In the genomic region with DNA sequence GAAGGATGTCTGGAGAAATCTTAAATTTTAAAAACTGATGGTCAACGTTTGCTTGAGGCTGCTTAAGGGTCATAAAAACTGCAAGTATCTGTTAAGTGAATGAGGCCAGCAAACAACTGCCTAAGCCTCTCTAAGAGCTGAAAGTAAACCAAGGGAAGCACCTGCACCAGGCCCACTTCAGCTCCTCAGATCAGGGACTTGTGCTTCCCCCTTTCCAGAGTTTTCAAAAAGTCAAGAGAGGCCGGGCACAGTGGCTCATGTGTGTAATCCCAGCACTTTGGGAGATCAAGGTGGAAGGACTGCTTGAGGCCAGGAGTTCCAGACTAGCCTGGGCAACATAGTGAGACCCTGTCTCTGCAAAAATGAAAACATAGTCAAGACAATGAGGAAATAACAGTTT, we compare ENCODE assay signal across 16 cellular contexts. TPM values are rescaled to one million over a fixed set of nuclear protein-coding genes. Genes with fewer than 3 reads are reported as not detected.
DNase-seq lines count a peak whose midpoint lies in the region; ATAC-seq, FAIRE-seq and TF ChIP-seq lines count a peak whose summit lies in the region.
"Had no signal": no experiment of that assay in that cellular context is flagged by ENCODE, and none has a peak within 500 bp of the region (broad histone marks: within the 10 kb centered on the region; RNA-seq: fewer than 3 reads in every experiment).

No MANE protein-coding gene starts in this region.

- no peak overlapping the region for H3K9ac ChIP-seq in HepG2 (ENCODE audit: insufficient read depth, low read depth, low read length)

- intact Hi-C loops in HepG2 (cut with micrococcal nuclease; ENCODE audit: unreplicated experiment): no loop called here

- DNase-seq in T-helper 1 cell: no peak
- peak; percentile 57 to 77 for DNase-seq in NCI-H524 (lab: John Stamatoyannopoulos, UW)
- DNase-seq in activated naive CD8-positive, alpha-beta T cell treated with anti-CD3 and anti-CD28 coated beads, Interleukin-2, amount 50 U/mL, for 24 hours: no peak
- DNase-seq in natural killer cell treated with Interleukin-12 subunit alpha and Interleukin-12 subunit beta and Interleukin-15 and Interleukin-18, amount 100 ng/mL, for 72 hours (ENCODE audit: low spot score): no peak
- no peak for DNase-seq in HepG2 (ENCODE audit: low spot score)
- DNase-seq: aorta, H7, NCI-H2107 had no signal

- TF ChIP-seq CTCF in HepG2 (CRISPR knock-in tag; IDR thresholded peaks at IDR 0.05): no peak

- POLR2A ChIA-PET in HepG2 (lab: Yijun Ruan, JAX): no interaction called here

- no peaks in the 10 kb centered on the region for H3K27me3 Mint-ChIP-seq in T-helper 1 cell treated with Interleukin-12 subunit alpha and Interleukin-12 subunit beta and Interleukin-4 antibody, amounts not matched to agents 30 μg/mL and 1 μg/mL, for 36 hours (ENCODE audit: low read depth)
- no peaks in the 10 kb centered on the region for H3K27me3 Mint-ChIP-seq in activated naive CD8-positive, alpha-beta T cell treated with anti-CD3 and anti-CD28 coated beads, Interleukin-2, amount 50 U/mL, for 24 hours
- H3K27me3 Mint-ChIP-seq in natural killer cell treated with Interleukin-12 subunit alpha and Interleukin-12 subunit beta and Interleukin-15 and Interleukin-18, amount 100 ng/mL, for 72 hours: no peaks in the 10 kb centered on the region

- H3K27ac ChIP-seq in HepG2 (ENCODE audit: extremely low read length, insufficient read depth, low read length): no peak overlapping the region
- H3K27ac ChIP-seq: 22Rv1 had no signal

- H3K36me3 Mint-ChIP-seq in T-helper 1 cell treated with Interleukin-12 subunit alpha and Interleukin-12 subunit beta and Interleukin-4 antibody, amounts not matched to agents 30 μg/mL and 1 μg/mL, for 36 hours (ENCODE audit: low read depth): peaks cover 25% of the 10 kb centered on the region
- peaks cover 14% of the 10 kb centered on the region for H3K36me3 Mint-ChIP-seq in activated naive CD8-positive, alpha-beta T cell treated with anti-CD3 and anti-CD28 coated beads, Interleukin-2, amount 50 U/mL, for 24 hours (ENCODE audit: low read depth)
- H3K36me3 Mint-ChIP-seq in natural killer cell treated with Interleukin-12 subunit alpha and Interleukin-12 subunit beta and Interleukin-15 and Interleukin-18, amount 100 ng/mL, for 72 hours: peaks cover 5% of the 10 kb centered on the region

- no peak overlapping the region for H3K4me3 ChIP-seq in HepG2 (replicated peaks in 1 of 3; ENCODE audit: insufficient read depth in 1 of 3, low read depth in 2 of 3, low read length in 3 of 3)
- H3K4me3 ChIP-seq: transverse colon had no signal

- no peak overlapping the region for H3K4me2 ChIP-seq in HepG2 (ENCODE audit: low read depth, low read length)

- BruUV-seq in HepG2 (replicated peaks; lab: Mats Ljungman, UMichigan): no TSS peak

- no peak overlapping the region for H2AFZ ChIP-seq in HepG2 (ENCODE audit: low read length)

- FAIRE-seq in HepG2 (lab: Jason Lieb, UNC): no peak
- FAIRE-seq: colon, RCC 7860 had no signal

- H3K4me3 Mint-ChIP-seq in T-helper 1 cell treated with Interleukin-12 subunit alpha and Interleukin-12 subunit beta and Interleukin-4 antibody, amounts not matched to agents 30 μg/mL and 1 μg/mL, for 36 hours: peak overlapping the region; percentile 43
- H3K4me3 Mint-ChIP-seq in activated naive CD8-positive, alpha-beta T cell treated with anti-CD3 and anti-CD28 coated beads, Interleukin-2, amount 50 U/mL, for 24 hours: no peak overlapping the region
- peak overlapping the region; percentile 50 for H3K4me3 Mint-ChIP-seq in natural killer cell treated with Interleukin-12 subunit alpha and Interleukin-12 subunit beta and Interleukin-15 and Interleukin-18, amount 100 ng/mL, for 72 hours

- peaks cover 2 to 17% of the 10 kb centered on the region in 2 experiments; a peak in 4 of 5 replicates for H3K36me3 ChIP-seq in HepG2 (replicated peaks in 1 of 2; ENCODE audit: control insufficient read depth in 1 of 2, insufficient read depth in 2 of 2, low read length in 2 of 2)

- H3K27ac Mint-ChIP-seq in T-helper 1 cell treated with Interleukin-12 subunit alpha and Interleukin-12 subunit beta and Interleukin-4 antibody, amounts not matched to agents 30 μg/mL and 1 μg/mL, for 36 hours: peak overlapping the region; percentile 89
- peak overlapping the region; percentile 70 for H3K27ac Mint-ChIP-seq in activated naive CD8-positive, alpha-beta T cell treated with anti-CD3 and anti-CD28 coated beads, Interleukin-2, amount 50 U/mL, for 24 hours
- H3K27ac Mint-ChIP-seq in natural killer cell treated with Interleukin-12 subunit alpha and Interleukin-12 subunit beta and Interleukin-15 and Interleukin-18, amount 100 ng/mL, for 72 hours: peak overlapping the region; percentile 81 to 89

- no peaks in the 10 kb centered on the region for H3K79me2 ChIP-seq in HepG2 (ENCODE audit: insufficient read depth, low read length)

- CTCF ChIA-PET in HepG2 (lab: Yijun Ruan, JAX; ENCODE audit: low intra/inter-chr PET ratio, low total read pairs): no interaction called here

- H3K9me3 ChIP-seq in HepG2 (ENCODE audit: low read length): no peaks in the 10 kb centered on the region
- H3K9me3 ChIP-seq: transverse colon had no signal

- no peaks in the 10 kb centered on the region for H3K27me3 ChIP-seq in HepG2 (ENCODE audit: control insufficient read depth in 1 of 2, insufficient read depth in 2 of 2, low read length in 2 of 2)
- H3K27me3 ChIP-seq: transverse colon had no signal

- ATAC-seq in activated naive CD8-positive, alpha-beta T cell treated with anti-CD3 and anti-CD28 coated beads, Interleukin-2, amount 50 U/mL, for 24 hours: no peak
- ATAC-seq in natural killer cell treated with Interleukin-12 subunit alpha and Interleukin-12 subunit beta and Interleukin-15 and Interleukin-18, amount 100 ng/mL, for 72 hours: no peak
- ATAC-seq in HepG2 (no peak), GM18498 (IDR thresholded peaks at IDR 0.05; ENCODE audit: unreplicated experiment) (no peak), GM18870 (IDR thresholded peaks at IDR 0.05; ENCODE audit: unreplicated experiment) (no peak)
- ATAC-seq: right cardiac atrium had no signal

- 56% methylated on average over 2 of the region's 2 CpGs for WGBS in HepG2 (ENCODE audit: low lambda C conversion rate)

- peaks cover 21% of the 10 kb centered on the region for H3K4me1 ChIP-seq in HepG2 (ENCODE audit: insufficient read depth, low read length)

- TF ChIP-seq RAD21 in HepG2 (CRISPR knock-in tag; IDR thresholded peaks at IDR 0.05): no peak

- TF ChIP-seq EP300 in HepG2 (IDR thresholded peaks at IDR 0.05; ENCODE audit: low read depth in 2 of 2, low read length in 2 of 2) (no peak), HepG2 (CRISPR knock-in tag; IDR thresholded peaks at IDR 0.05; ENCODE audit: borderline replicate concordance) (no peak)

- no peaks in the 10 kb centered on the region for H4K20me1 ChIP-seq in HepG2 (ENCODE audit: insufficient read depth, low read length)

- H3K4me1 Mint-ChIP-seq in T-helper 1 cell treated with Interleukin-12 subunit alpha and Interleukin-12 subunit beta and Interleukin-4 antibody, amounts not matched to agents 30 μg/mL and 1 μg/mL, for 36 hours (ENCODE audit: low read depth): peaks cover 46% of the 10 kb centered on the region
- peaks cover 52% of the 10 kb centered on the region for H3K4me1 Mint-ChIP-seq in activated naive CD8-positive, alpha-beta T cell treated with anti-CD3 and anti-CD28 coated beads, Interleukin-2, amount 50 U/mL, for 24 hours
- H3K4me1 Mint-ChIP-seq in natural killer cell treated with Interleukin-12 subunit alpha and Interleukin-12 subunit beta and Interleukin-15 and Interleukin-18, amount 100 ng/mL, for 72 hours (ENCODE audit: low read depth in 2 of 2): peaks cover 30 to 44% of the 10 kb centered on the region in 2 donors

- TF ChIP-seq POLR2A in HepG2 (IDR thresholded peaks at IDR 0.05; ENCODE audit: insufficient read depth in 1 of 2, low read depth in 2 of 2, low read length in 2 of 2): no peak

- in situ Hi-C loops in HepG2 (cut with HindIII; ENCODE audit: extremely low pct_ligation_motif_present, low pct_unique_long_range_greater_than_20kb): no loop called here

- H3K9me3 Mint-ChIP-seq in T-helper 1 cell treated with Interleukin-12 subunit alpha and Interleukin-12 subunit beta and Interleukin-4 antibody, amounts not matched to agents 30 μg/mL and 1 μg/mL, for 36 hours: no peaks in the 10 kb centered on the region
- H3K9me3 Mint-ChIP-seq in activated naive CD8-positive, alpha-beta T cell treated with anti-CD3 and anti-CD28 coated beads, Interleukin-2, amount 50 U/mL, for 24 hours: no peaks in the 10 kb centered on the region
- no peaks in the 10 kb centered on the region for H3K9me3 Mint-ChIP-seq in natural killer cell treated with Interleukin-12 subunit alpha and Interleukin-12 subunit beta and Interleukin-15 and Interleukin-18, amount 100 ng/mL, for 72 hours

TF ChIP-seq in HepG2, 621 proteins besides CTCF, POLR2A, EP300 and RAD21 (continues in another document):
- TF ChIP-seq YEATS2 (CRISPR knock-in tag; IDR thresholded peaks at IDR 0.05; ENCODE audit: borderline replicate concordance) (no peak), KLF9 (CRISPR knock-in tag; IDR thresholded peaks at IDR 0.05; ENCODE audit: low read depth) (no peak)

RNA-seq across cellular contexts. Expression of gene FBXL22, which starts 9.1 kb away (rescaled TPM):
- total RNA-seq in natural killer cell treated with Interleukin-12 subunit alpha and Interleukin-12 subunit beta and Interleukin-15 and Interleukin-18, amount 100 ng/mL, for 72 hours: 1 to 10 TPM in 1 of 2 donors, under 1 TPM in 1; 0.45 to 1.5 TPM
- total RNA-seq in HepG2 (2016; rRNA removed; fragmentation: Illumina TruSeq; extraction: Trizol): 0.20 and 0.33 TPM in 2 replicates
- total RNA-seq in HepG2 (2016; cell fraction: cytosol; rRNA removed; fragmentation: Illumina TruSeq; extraction: Trizol; ENCODE audit: low read depth): 0.44 and 0.71 TPM in 2 replicates
- total RNA-seq in HepG2 (2016; cell fraction: insoluble cytoplasmic fraction; rRNA removed; fragmentation: Illumina TruSeq; extraction: Trizol): 0.19 and 0.50 TPM in 2 replicates
- 0.52 and 0.59 TPM in 2 replicates for total RNA-seq in HepG2 (2016; cell fraction: membrane; rRNA removed; fragmentation: Illumina TruSeq; extraction: Trizol)
- total RNA-seq in HepG2 (2016; cell fraction: nucleus; rRNA removed; fragmentation: Illumina TruSeq; extraction: Trizol): 0.47 and 1.1 TPM in 2 replicates
- polyA plus RNA-seq in HepG2 (2011; rRNA removed): 0.09 and 0.15 TPM in 2 replicates
- 0.18 and 0.27 TPM in 2 replicates for polyA plus RNA-seq in HepG2 (2011; cell fraction: cytosol; rRNA removed)
- polyA plus RNA-seq in HepG2 (2011; cell fraction: nucleus; rRNA removed): 0.43 and 0.68 TPM in 2 replicates
- 0.17 and 0.48 TPM in 2 replicates for polyA plus RNA-seq in HepG2 (2012)
- 0.26 and 0.31 TPM in 2 replicates for polyA plus RNA-seq in HepG2 (2016; cell fraction: cytosol; fragmentation: Illumina TruSeq; extraction: Trizol; ENCODE audit: low read depth)
- polyA plus RNA-seq in HepG2 (2016; cell fraction: insoluble cytoplasmic fraction; fragmentation: Illumina TruSeq; extraction: Trizol; ENCODE audit: low read depth): 0.45 and 0.47 TPM in 2 replicates
- polyA plus RNA-seq in HepG2 (2016; cell fraction: membrane; fragmentation: Illumina TruSeq; extraction: Trizol; ENCODE audit: low read depth): 0.47 and 0.55 TPM in 2 replicates
- polyA plus RNA-seq in HepG2 (2016; cell fraction: nucleus; fragmentation: Illumina TruSeq; extraction: Trizol; ENCODE audit: insufficient read depth, low read depth): 0.40 and 1.6 TPM in 2 replicates
- 0.54 and 0.63 TPM in 2 replicates for polyA minus RNA-seq in HepG2 (2011; rRNA and poly(A)+ RNA removed; ENCODE audit: low replicate concordance)
- polyA minus RNA-seq in HepG2 (2011; cell fraction: cytosol; rRNA and poly(A)+ RNA removed): not detected in 2 replicates
- polyA minus RNA-seq in HepG2 (2011; cell fraction: nucleus; rRNA and poly(A)+ RNA removed): 0.99 and 1.2 TPM in 2 replicates

Comparison
In these comparisons a context has a peak if more than half of its experiments do, and no peak if none do; other contexts are left out.
1. DNase-seq: peak in NCI-H524 (2 of 2); none in T-helper 1 cell (0 of 5), activated naive CD8-positive, alpha-beta T cell treated with anti-CD3 and anti-CD28 coated beads, Interleukin-2, amount 50 U/mL, for 24 hours (single experiment), natural killer cell treated with Interleukin-12 subunit alpha and Interleukin-12 subunit beta and Interleukin-15 and Interleukin-18, amount 100 ng/mL, for 72 hours (single experiment) and HepG2 (single experiment).
2. Peak in every context shown above with its lines, with median percentiles within 50 percentile points of each other: H3K27ac Mint-ChIP-seq.